10 cellular contexts compared by ENCODE assay signal in the genomic region with DNA sequence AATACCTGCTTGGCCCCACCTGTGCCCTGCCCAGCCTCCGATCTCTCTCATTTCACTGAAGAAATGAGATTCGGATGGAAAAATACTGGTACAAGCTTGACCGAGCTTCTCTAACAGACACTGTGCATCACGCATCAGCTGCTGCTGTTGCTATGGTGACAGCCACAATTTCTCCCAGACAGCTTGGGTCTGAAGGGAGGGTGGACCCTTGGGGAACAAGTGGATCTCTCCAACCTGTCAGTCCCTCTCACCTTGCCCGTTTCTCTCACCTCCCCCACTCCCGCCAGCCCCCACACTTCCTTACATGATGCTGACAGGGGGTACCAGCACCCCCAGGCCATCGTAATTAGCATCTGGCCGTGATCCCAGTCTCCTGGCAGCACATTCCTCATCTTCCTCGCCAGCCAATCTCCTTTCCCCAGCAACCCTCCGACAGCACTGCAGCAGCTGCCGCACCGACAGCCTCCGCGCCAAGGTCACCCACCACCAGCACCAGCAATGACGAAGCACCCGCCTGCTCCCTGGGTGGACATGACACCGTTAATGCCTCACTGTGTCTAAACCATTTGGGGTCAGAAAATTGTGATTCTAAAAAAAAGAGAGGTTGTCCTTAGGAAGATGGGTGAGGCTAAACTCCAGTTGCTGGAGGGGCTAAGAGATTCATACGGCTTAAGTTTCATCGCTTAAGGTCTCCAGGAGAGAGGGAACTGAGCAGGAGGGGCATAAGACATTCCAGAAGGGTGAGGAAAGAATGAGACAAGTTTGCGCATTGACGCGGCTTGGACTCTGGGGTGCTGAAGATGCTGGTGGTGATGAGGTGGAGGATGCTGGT. TPM values are rescaled to one million over a fixed set of nuclear protein-coding genes. Genes with fewer than 3 reads are reported as not detected.
A peak's percentile ranks its signal among the peaks of the same experiment; 100 is the strongest.
DNase-seq lines count a peak whose midpoint lies in the region; TF ChIP-seq lines count a peak whose summit lies in the region.
"Had no signal": no experiment of that assay in that cellular context is flagged by ENCODE, and none has a peak within 500 bp of the region (broad histone marks: within the 10 kb centered on the region; RNA-seq: fewer than 3 reads in every experiment).

No MANE protein-coding gene starts in this region.

- H3K27me3 Mint-ChIP-seq in type B pancreatic cell, result peaks cover 10% of the 10 kb centered on the region

- no peak overlapping the region for H2AK5ac ChIP-seq in mesenchymal stem cell (ENCODE audit: low read length, severe bottlenecking)

- H3K36me3 Mint-ChIP-seq in type B pancreatic cell, result no peaks in the 10 kb centered on the region

- H3K9me3 ChIP-seq in ectodermal cell (ENCODE audit: control insufficient read depth, low read length), result no peaks in the 10 kb centered on the region
- no peaks in the 10 kb centered on the region for H3K9me3 ChIP-seq in mesenchymal stem cell (ENCODE audit: control insufficient read depth, low read length)

- H2BK120ac ChIP-seq in mesenchymal stem cell (ENCODE audit: low read depth, low read length), result peak overlapping the region; percentile 61

- peak overlapping the region; percentile 70 for H3K9ac ChIP-seq in mesenchymal stem cell (ENCODE audit: low read length)

- peak overlapping the region in 1 of 2 experiments; percentile 83 for H3K18ac ChIP-seq in mesenchymal stem cell (ENCODE audit: low read depth in 1 of 2, low read length in 2 of 2)

- H3K23ac ChIP-seq in mesenchymal stem cell (ENCODE audit: low read length in 2 of 2), result peak overlapping the region in 1 of 2 experiments; percentile 36

- H4K91ac ChIP-seq in mesenchymal stem cell (ENCODE audit: low read length), result peak overlapping the region; percentile 68

- no peaks in the 10 kb centered on the region for H3K9me3 Mint-ChIP-seq in type B pancreatic cell

- peaks cover 19% of the 10 kb centered on the region for H3K4me1 Mint-ChIP-seq in type B pancreatic cell (ENCODE audit: unreplicated experiment)

- no peaks in the 10 kb centered on the region for H3K36me3 ChIP-seq in ectodermal cell (ENCODE audit: control insufficient read depth, insufficient read depth, low read length)
- no peaks in the 10 kb centered on the region for H3K36me3 ChIP-seq in mesenchymal stem cell (ENCODE audit: control insufficient read depth in 1 of 2, insufficient read depth in 2 of 2, low read depth in 1 of 2, low read length in 2 of 2)

- H3K4me1 ChIP-seq in ectodermal cell (ENCODE audit: control insufficient read depth, insufficient read depth, low read length) (no peaks in the 10 kb centered on the region), mesenchymal stem cell (ENCODE audit: control insufficient read depth, insufficient read depth, low read depth, low read length) (peaks cover 20% of the 10 kb centered on the region)

- peak overlapping the region; percentile 33 to 89 for H2BK12ac ChIP-seq in mesenchymal stem cell (ENCODE audit: low read length in 2 of 2)

- no peaks in the 10 kb centered on the region for H3K79me1 ChIP-seq in mesenchymal stem cell (replicated peaks; ENCODE audit: low read length, poor library complexity, severe bottlenecking)

- H2AFZ ChIP-seq in mesenchymal stem cell (ENCODE audit: low read depth, low read length), result no peak overlapping the region

- peak overlapping the region; percentile 82 for H4K8ac ChIP-seq in mesenchymal stem cell (ENCODE audit: low read length)

- peak overlapping the region; percentile 40 for H3K27ac Mint-ChIP-seq in type B pancreatic cell

- 66 to 69% methylated on average over 22 of the region's 22 CpGs for WGBS in ectodermal cell, 2 experiments
- 38% methylated on average over 21 of the region's 22 CpGs for WGBS in mesenchymal stem cell

- no peak overlapping the region for H2BK5ac ChIP-seq in mesenchymal stem cell (ENCODE audit: low read depth, low read length, poor library complexity, severe bottlenecking)

- no peak for TF ChIP-seq CTCF in type B pancreatic cell (conservative IDR thresholded peaks at IDR 0.05)

- peak; percentile 60 for DNase-seq in NCI-H510A treated with DMSO at 0.1 percent for 48 hours (lab: John Stamatoyannopoulos, UW)
- DNase-seq in NCI-H510A (lab: John Stamatoyannopoulos, UW), result no peak
- DNase-seq in NCI-H526 (lab: John Stamatoyannopoulos, UW), result peak; percentile 56 to 62
- DNase-seq in mesenchymal stem cell, result peak; percentile 96
- DNase-seq in type B pancreatic cell (ENCODE audit: extremely low spot score, unreplicated experiment), result no peak
- no peak for DNase-seq in COLO668 (lab: John Stamatoyannopoulos, UW; ENCODE audit: unreplicated experiment)
- DNase-seq in GM19240 (ENCODE audit: insufficient read length, low spot score), result no peak
- DNase-seq: DND-41 had no signal

- H3K27me3 ChIP-seq in ectodermal cell (ENCODE audit: control insufficient read depth, insufficient read depth, low read length, poor library complexity, severe bottlenecking) (no peaks in the 10 kb centered on the region), mesenchymal stem cell (ENCODE audit: control insufficient read depth in 1 of 2, insufficient read depth in 1 of 2, low read length in 2 of 2) (no peaks in the 10 kb centered on the region)

- no peak overlapping the region for H3K4ac ChIP-seq in mesenchymal stem cell (ENCODE audit: low read depth in 1 of 2, low read length in 2 of 2)

- no peak overlapping the region for H2BK15ac ChIP-seq in mesenchymal stem cell (ENCODE audit: low read depth, poor library complexity, severe bottlenecking)

- peak overlapping the region; percentile 72 for H3K4me3 Mint-ChIP-seq in type B pancreatic cell

- H3K27ac ChIP-seq in ectodermal cell (ENCODE audit: insufficient read depth, low read depth, low read length, poor library complexity, severe bottlenecking), result peak overlapping the region; percentile 8
- peak overlapping the region; percentile 37 for H3K27ac ChIP-seq in mesenchymal stem cell (ENCODE audit: low read length, poor library complexity, severe bottlenecking)
- H3K27ac ChIP-seq: VCaP had no signal

- no peak overlapping the region for H3K14ac ChIP-seq in mesenchymal stem cell (ENCODE audit: low read length in 2 of 2)

- H3K4me2 ChIP-seq in mesenchymal stem cell (ENCODE audit: low read length, poor library complexity, severe bottlenecking), result peak overlapping the region; percentile 5

- H3K4me3 ChIP-seq in ectodermal cell (ENCODE audit: insufficient read depth, low read depth, low read length), result no peak overlapping the region
- peak overlapping the region in 1 of 2 experiments; percentile 41 for H3K4me3 ChIP-seq in mesenchymal stem cell (ENCODE audit: insufficient read depth in 1 of 2, low read depth in 1 of 2, low read length in 2 of 2)

RNA-seq across cellular contexts. Expression of a gene that starts 58.6 kb away (rescaled TPM):
- polyA plus RNA-seq in ectodermal cell (2013, experiment 1 of 4), result 81.0 TPM
- 80.6 TPM for polyA plus RNA-seq in ectodermal cell (2013, experiment 2 of 4)
- 56.2 TPM for polyA plus RNA-seq in ectodermal cell (2013, experiment 3 of 4)
- polyA plus RNA-seq in ectodermal cell (2013, experiment 4 of 4), result 68.0 TPM
- polyA plus RNA-seq in mesenchymal stem cell (2013, experiment 1 of 2), result 27.6 TPM
- 25.0 TPM for polyA plus RNA-seq in mesenchymal stem cell (2013, experiment 2 of 2)
- 40.0 and 65.9 TPM in 2 replicates for total RNA-seq in type B pancreatic cell (ENCODE audit: low replicate concordance)

Comparison
In these comparisons a context has a peak if more than half of its experiments do, and no peak if none do; other contexts are left out.
1. DNase-seq: peak in NCI-H510A treated with DMSO at 0.1 percent for 48 hours (single experiment), NCI-H526 (2 of 2) and mesenchymal stem cell (single experiment); none in NCI-H510A (single experiment), type B pancreatic cell (single experiment), COLO668 (single experiment) and GM19240 (single experiment).